In genomic region chr20:9966966-9967365, GRCh38 we compare ENCODE assay signal across 10 cellular contexts.
A peak's percentile ranks its signal among the peaks of the same experiment; 100 is the strongest.
DNase-seq lines count a peak whose midpoint lies in the region; ATAC-seq and TF ChIP-seq lines count a peak whose summit lies in the region.
"Had no signal": no experiment of that assay in that cellular context is flagged by ENCODE, and none has a peak within 500 bp of the region (broad histone marks: within the 10 kb centered on the region; RNA-seq: fewer than 3 reads in every experiment).

No MANE protein-coding gene starts in this region.

- peak; percentile 7 for DNase-seq in GM12865 (ENCODE audit: low read depth)
- peak; percentile 56 for DNase-seq in NCI-H146 treated with DMSO at 0.1 percent for 48 hours (lab: John Stamatoyannopoulos, UW; ENCODE audit: unreplicated experiment)
- peak in 1 of 2 donors; percentile 40 for DNase-seq in cardiac fibroblast (ENCODE audit: low read depth in 2 of 2)
- DNase-seq in osteoblast (ENCODE audit: insufficient read length, low spot score, missing footprints), result peak; percentile 61
- no peak for DNase-seq in GF-D8 (lab: John Stamatoyannopoulos, UW)
- no peak for DNase-seq in left colon
- no peak for DNase-seq in MG63
- no peak for DNase-seq in activated effector memory CD4-positive, alpha-beta T cell treated with anti-CD3 and anti-CD28 coated beads, Interleukin-2, amount 50 U/mL, for 16 hours
- DNase-seq: activated naive CD8-positive, alpha-beta T cell treated with anti-CD3 and anti-CD28 coated beads, Interleukin-2, amount 50 U/mL, for 24 hours had no signal

- no peak for ATAC-seq in left colon
- ATAC-seq: activated naive CD8-positive, alpha-beta T cell treated with anti-CD3 and anti-CD28 coated beads, Interleukin-2, amount 50 U/mL, for 24 hours had no signal

- intact Hi-C loops in left colon (cut with DNase I, micrococcal nuclease), result no loop called here

- H3K36me3 ChIP-seq in osteoblast (ENCODE audit: insufficient read depth, low read length), result no peaks in the 10 kb centered on the region
- no peaks in the 10 kb centered on the region for H3K36me3 ChIP-seq in MG63

- no peaks in the 10 kb centered on the region for H4K20me1 ChIP-seq in osteoblast (ENCODE audit: insufficient read depth, low read length)

- TF ChIP-seq CTCF in GM12865 (IDR thresholded peaks at IDR 0.05; ENCODE audit: insufficient read depth, low read depth, low read length, missing control alignments), result peak; percentile 23
- TF ChIP-seq CTCF in cardiac fibroblast (IDR thresholded peaks at IDR 0.05; ENCODE audit: low read depth, low read length), result peak; percentile 30
- peak; percentile 41 for TF ChIP-seq CTCF in osteoblast (IDR thresholded peaks at IDR 0.05; ENCODE audit: extremely low read depth, low read depth, low read length)

- H3K27ac ChIP-seq in osteoblast (ENCODE audit: low read depth, low read length), result no peak overlapping the region
- H3K27ac ChIP-seq: SK-N-MC had no signal

- no peak overlapping the region for H2AFZ ChIP-seq in osteoblast (ENCODE audit: low read length)

- H3K4me3 ChIP-seq in GM12865 (ENCODE audit: low read depth, low read length) (no peak overlapping the region), cardiac fibroblast (replicated peaks in 1 of 2; ENCODE audit: low read depth in 2 of 2, low read length in 2 of 2) (no peak overlapping the region), osteoblast (ENCODE audit: insufficient read depth, low read length) (no peak overlapping the region), MG63 (no peak overlapping the region)
- H3K4me3 ChIP-seq: SK-N-MC had no signal

- H3K27me3 ChIP-seq in osteoblast (ENCODE audit: insufficient read depth, low read length), result peaks cover 12% of the 10 kb centered on the region
- H3K27me3 ChIP-seq in MG63, result peaks cover 9% of the 10 kb centered on the region; the same call in 1 of the 2 replicates

- no peak overlapping the region for H3K4me2 ChIP-seq in osteoblast (ENCODE audit: insufficient read depth, low read length)

- H3K9me3 ChIP-seq in osteoblast (ENCODE audit: low read depth, low read length) (no peaks in the 10 kb centered on the region), MG63 (no peaks in the 10 kb centered on the region)

- H3K4me1 ChIP-seq in osteoblast (ENCODE audit: insufficient read depth, low read length), result no peaks in the 10 kb centered on the region

- H3K79me2 ChIP-seq in osteoblast (ENCODE audit: insufficient read depth, low read length), result no peaks in the 10 kb centered on the region

Comparison
In these comparisons a context has a peak if more than half of its experiments do, and no peak if none do; other contexts are left out.
1. DNase-seq: peak in GM12865 (single experiment), NCI-H146 treated with DMSO at 0.1 percent for 48 hours (single experiment) and osteoblast (single experiment); none in GF-D8 (single experiment), left colon (0 of 2), MG63 (single experiment) and activated effector memory CD4-positive, alpha-beta T cell treated with anti-CD3 and anti-CD28 coated beads, Interleukin-2, amount 50 U/mL, for 16 hours (single experiment).
2. Peak in every context shown above with its lines, with median percentiles within 50 percentile points of each other: CTCF ChIP-seq.